In genomic region chr3:46498916-46499519, GRCh38 we compare ENCODE assay signal across 1 cellular context.
TF ChIP-seq lines count a peak whose summit lies in the region.

No MANE protein-coding gene starts in this region.

TF ChIP-seq in HepG2, 621 proteins besides CTCF, POLR2A, EP300 and RAD21 (continued from another document):
- no peak for TF ChIP-seq ZNF503 (CRISPR knock-in tag; IDR thresholded peaks at IDR 0.05)
